ENCODE assay signal across 9 cellular contexts in genomic region chr11:117818036-117818858, GRCh38. TPM values are rescaled to one million over a fixed set of nuclear protein-coding genes. Genes with fewer than 3 reads are reported as not detected.
DNase-seq lines count a peak whose midpoint lies in the region; ATAC-seq and TF ChIP-seq lines count a peak whose summit lies in the region.
"Had no signal": no experiment of that assay in that cellular context is flagged by ENCODE, and none has a peak within 500 bp of the region (broad histone marks: within the 10 kb centered on the region; RNA-seq: fewer than 3 reads in every experiment).

No MANE protein-coding gene starts in this region.

- peak; percentile 46 to 67 for DNase-seq in activated CD4-positive, alpha-beta T cell treated with anti-CD3 and anti-CD28 coated beads for 4 hours
- no peak for DNase-seq in activated CD4-positive, alpha-beta T cell treated with anti-CD3 and anti-CD28 coated beads for 1 hour
- DNase-seq in T-cell, result peak in 3 of 34 experiments; percentile 12 to 43 (median 15)
- DNase-seq in dermis microvascular lymphatic vessel endothelial cell (ENCODE audit: low read depth in 2 of 2), result peak; percentile 45 to 83
- DNase-seq in stimulated activated CD4-positive, alpha-beta T cell treated with anti-CD3 and anti-CD28 coated beads, Interleukin-2, amount 100 ng/mL, for 48 hours, result peak; percentile 30 to 40
- DNase-seq in NCI-H524 (lab: John Stamatoyannopoulos, UW), result no peak
- no peak for DNase-seq in upper lobe of right lung
- DNase-seq in uterus, result no peak

- H3K36me3 Mint-ChIP-seq in T-cell, result no peaks in the 10 kb centered on the region

- H3K9me3 Mint-ChIP-seq in T-cell, result no peaks in the 10 kb centered on the region

- intact Hi-C loops in upper lobe of right lung (cut with DNase I) (no loop called here), uterus (cut with DNase I; ENCODE audit: low total_unique reads) (loop anchor here (10.0 kb wide), 1 partner anchor 393 kb away; no protein-coding TSS in a partner anchor)

- H3K4me3 Mint-ChIP-seq in T-cell, result no peak overlapping the region

- no peak for TF ChIP-seq CTCF in upper lobe of right lung (IDR thresholded peaks at IDR 0.05)
- TF ChIP-seq CTCF in uterus (IDR thresholded peaks at IDR 0.05), result no peak

- no peak for TF ChIP-seq POLR2A in uterus (IDR thresholded peaks at IDR 0.05)

- no peak overlapping the region for H3K27ac ChIP-seq in upper lobe of right lung
- H3K27ac ChIP-seq in uterus, result peak overlapping the region in 1 of 2 donors; percentile 73
- H3K27ac ChIP-seq: parathyroid adenoma had no signal

- H3K36me3 ChIP-seq in upper lobe of right lung, result no peaks in the 10 kb centered on the region
- H3K36me3 ChIP-seq in uterus, result no peaks in the 10 kb centered on the region

- peaks cover 54% of the 10 kb centered on the region for H3K4me1 ChIP-seq in upper lobe of right lung
- H3K4me1 ChIP-seq in uterus, result peaks cover 0 to 6% of the 10 kb centered on the region in 2 donors
- H3K4me1 ChIP-seq: parathyroid adenoma had no signal

- POLR2A ChIA-PET in T-cell (lab: Charles Lee), result interaction anchor here in 1 of 2 donors (0.7 kb wide), 1 partner anchor 528 kb away, joined by 12 read pairs; no protein-coding TSS in a partner anchor

- H3K4me3 ChIP-seq in upper lobe of right lung (no peak overlapping the region), uterus (no peak overlapping the region)

- ATAC-seq in T-cell (replicated peaks in 1 of 4), result no peak
- no peak for ATAC-seq in upper lobe of right lung

- H3K9me3 ChIP-seq in upper lobe of right lung, result no peaks in the 10 kb centered on the region
- no peaks in the 10 kb centered on the region for H3K9me3 ChIP-seq in uterus

- H3K27ac Mint-ChIP-seq in T-cell, result peak overlapping the region; percentile 47 to 66

- H3K27me3 Mint-ChIP-seq in T-cell, result no peaks in the 10 kb centered on the region

- H3K27me3 ChIP-seq in upper lobe of right lung (no peaks in the 10 kb centered on the region), uterus (no peaks in the 10 kb centered on the region)

- CTCF ChIA-PET in T-cell (lab: Charles Lee), result interaction anchor here (0.6 to 5.0 kb wide), 14 partner anchors 10 to 922 kb away, joined by 3 to 56 read pairs (median 4); no protein-coding TSS in a partner anchor

- peaks cover 50 to 63% (median 62%) of the 10 kb centered on the region in 3 donors for H3K4me1 Mint-ChIP-seq in T-cell

RNA-seq across cellular contexts. Expression of gene FXYD2, which starts 6.3 kb away (rescaled TPM):
- total RNA-seq in T-cell, result 10 to 100 TPM in 4 of 5 donors, 1 to 10 TPM in 1; 4.3 to 26.0 (median 14.7) TPM
- total RNA-seq in dermis microvascular lymphatic vessel endothelial cell, result 0.64 and 1.5 TPM in 2 replicates
- total RNA-seq in upper lobe of right lung, result 3.6 TPM
- 10 to 100 TPM in 1 of 4 donors, 1 to 10 TPM in 3; 2.1 to 36.4 (median 6.2) TPM for total RNA-seq in uterus

RNA-seq across cellular contexts. Expression of gene DSCAML1, which starts 21.2 kb away (rescaled TPM):
- total RNA-seq in T-cell, result 1 to 10 TPM in 2 of 5 donors, under 1 TPM in 3; 0.15 to 2.4 (median 0.96) TPM
- total RNA-seq in dermis microvascular lymphatic vessel endothelial cell, result not detected in 2 replicates
- total RNA-seq in upper lobe of right lung, result 1.3 TPM
- total RNA-seq in uterus, result 10 to 100 TPM in 1 of 4 donors, 1 to 10 TPM in 2, under 1 TPM in 1; 0.29 to 29.1 (median 3.4) TPM

RNA-seq across cellular contexts. Expression of gene FXYD6, which starts 58.2 kb away (rescaled TPM):
- total RNA-seq in T-cell, result under 1 TPM in 3 of 5 donors, not detected in 2; 0.38 to 0.73 (median 0.53) TPM
- 0.51 and 7.3 TPM in 2 replicates for total RNA-seq in dermis microvascular lymphatic vessel endothelial cell
- 59.0 TPM for total RNA-seq in upper lobe of right lung
- 100 to 1,000 TPM in 3 of 4 donors, 10 to 100 TPM in 1; 85.3 to 307 (median 192) TPM for total RNA-seq in uterus

Comparison
In these comparisons a context has a peak if more than half of its experiments do, and no peak if none do; other contexts are left out.
1. DNase-seq: peak in activated CD4-positive, alpha-beta T cell treated with anti-CD3 and anti-CD28 coated beads for 4 hours (2 of 2), dermis microvascular lymphatic vessel endothelial cell (2 of 2) and stimulated activated CD4-positive, alpha-beta T cell treated with anti-CD3 and anti-CD28 coated beads, Interleukin-2, amount 100 ng/mL, for 48 hours (2 of 2); none in activated CD4-positive, alpha-beta T cell treated with anti-CD3 and anti-CD28 coated beads for 1 hour (single experiment), NCI-H524 (0 of 2), upper lobe of right lung (single experiment) and uterus (0 of 2).